ENCODE assay signal across 16 cellular contexts in genomic region chr1:22026924-22027289, GRCh38. TPM values are rescaled to one million over a fixed set of nuclear protein-coding genes. Genes with fewer than 3 reads are reported as not detected.
DNase-seq lines count a peak whose midpoint lies in the region; ATAC-seq and TF ChIP-seq lines count a peak whose summit lies in the region.
"Had no signal": no experiment of that assay in that cellular context is flagged by ENCODE, and none has a peak within 500 bp of the region (broad histone marks: within the 10 kb centered on the region; RNA-seq: fewer than 3 reads in every experiment).

No MANE protein-coding gene starts in this region.

- no peak overlapping the region for H2AFZ ChIP-seq in OCI-LY3 (ENCODE audit: low read depth, low read length)

- intact Hi-C loops in activated naive CD4-positive, alpha-beta T cell treated with anti-CD3 and anti-CD28 coated beads for 36 hours (cut with micrococcal nuclease): loop anchor here (1.0 to 10.0 kb wide), 4 partner anchors 12 to 733 kb away; no protein-coding TSS in a partner anchor

- H3K27ac Mint-ChIP-seq in activated naive CD4-positive, alpha-beta T cell treated with anti-CD3 and anti-CD28 coated beads for 36 hours: peak overlapping the region; percentile 97
- peak overlapping the region; percentile 97 for H3K27ac Mint-ChIP-seq in central memory CD8-positive, alpha-beta T cell (ENCODE audit: low read depth)
- H3K27ac Mint-ChIP-seq in stimulated activated naive B cell treated with anti-CD40 and anti-IgM and Interleukin-4, amounts not matched to agents 10 μg/mL and 1 μg/mL and 100 μg/mL, for 72 hours: peak overlapping the region; percentile 99

- H3K4me1 ChIP-seq in OCI-LY3 (ENCODE audit: low read length): peaks cover 32% of the 10 kb centered on the region

- H3K79me2 ChIP-seq in OCI-LY3 (ENCODE audit: low read length): peaks cover 8% of the 10 kb centered on the region; the same call in 1 of the 2 replicates

- peak overlapping the region; percentile 97 for H3K4me2 ChIP-seq in OCI-LY3 (ENCODE audit: low read length)

- H3K27ac ChIP-seq in OCI-LY3 (ENCODE audit: low read length): peak overlapping the region; percentile 93

- DNase-seq in activated naive CD4-positive, alpha-beta T cell treated with anti-CD3 and anti-CD28 coated beads for 36 hours: peak; percentile 57
- DNase-seq in activated naive CD4-positive, alpha-beta T cell treated with anti-CD3 and anti-CD28 coated beads, Interleukin-2, amount 50 U/mL, for 16 hours: no peak
- no peak for DNase-seq in central memory CD8-positive, alpha-beta T cell (ENCODE audit: low spot score in 2 of 2)
- DNase-seq in stimulated activated naive B cell treated with anti-CD40 and anti-IgM and Interleukin-4, amounts not matched to agents 10 μg/mL and 1 μg/mL and 100 μg/mL, for 72 hours: no peak
- DNase-seq in MG63: no peak
- DNase-seq in hippocampal formation (lab: John Stamatoyannopoulos, UW): no peak
- no peak for DNase-seq in GM19238 (ENCODE audit: insufficient read length, low spot score)
- DNase-seq: activated CD4-positive, alpha-beta T cell treated with anti-CD3 and anti-CD28 coated beads, Interleukin-2, amount 50 U/mL, for 48 hours; esophagus squamous epithelium; heart right ventricle; kidney glomerular epithelial cell; NCI-H446; PC-3 had no signal

- peaks cover 4% of the 10 kb centered on the region for H3K36me3 Mint-ChIP-seq in activated naive CD4-positive, alpha-beta T cell treated with anti-CD3 and anti-CD28 coated beads for 36 hours (ENCODE audit: low read depth)
- peaks cover 24% of the 10 kb centered on the region for H3K36me3 Mint-ChIP-seq in central memory CD8-positive, alpha-beta T cell (ENCODE audit: insufficient read depth)
- peaks cover 4 to 11% of the 10 kb centered on the region in 2 donors for H3K36me3 Mint-ChIP-seq in stimulated activated naive B cell treated with anti-CD40 and anti-IgM and Interleukin-4, amounts not matched to agents 10 μg/mL and 1 μg/mL and 100 μg/mL, for 72 hours

- no peak for TF ChIP-seq CTCF in OCI-LY3 (IDR thresholded peaks at IDR 0.05; ENCODE audit: low read depth, low read length)

- H3K4me1 Mint-ChIP-seq in activated naive CD4-positive, alpha-beta T cell treated with anti-CD3 and anti-CD28 coated beads for 36 hours (ENCODE audit: low read depth): peaks cover 64% of the 10 kb centered on the region
- H3K4me1 Mint-ChIP-seq in central memory CD8-positive, alpha-beta T cell: peaks cover 35% of the 10 kb centered on the region
- H3K4me1 Mint-ChIP-seq in stimulated activated naive B cell treated with anti-CD40 and anti-IgM and Interleukin-4, amounts not matched to agents 10 μg/mL and 1 μg/mL and 100 μg/mL, for 72 hours: peaks cover 50 to 73% of the 10 kb centered on the region in 2 donors

- CTCF ChIA-PET in activated naive CD4-positive, alpha-beta T cell treated with anti-CD3 and anti-CD28 coated beads for 36 hours (lab: Charles Lee): interaction anchor here (0.8 to 5.2 kb wide), 4 partner anchors 8 to 26 kb away, joined by 3 to 27 read pairs (median 4); no protein-coding TSS in a partner anchor

- no peaks in the 10 kb centered on the region for H4K20me1 ChIP-seq in OCI-LY3 (ENCODE audit: insufficient read depth, low read length)

- ATAC-seq in central memory CD8-positive, alpha-beta T cell (replicated peaks; ENCODE audit: extremely low read depth, poor library complexity, severe bottlenecking): no peak
- ATAC-seq in stimulated activated naive B cell treated with anti-CD40 and anti-IgM and Interleukin-4, amounts not matched to agents 10 μg/mL and 1 μg/mL and 100 μg/mL, for 72 hours (replicated peaks): peak in 1 of 2 donors; percentile 1
- ATAC-seq: heart right ventricle, HepG2, PC-3 had no signal

- peak overlapping the region; percentile 99; the same call in 1 of the 2 replicates for H3K9ac ChIP-seq in OCI-LY3 (ENCODE audit: low read length)

- H3K9me3 ChIP-seq in OCI-LY3 (ENCODE audit: insufficient read depth, low read length) (no peaks in the 10 kb centered on the region), MG63 (no peaks in the 10 kb centered on the region)
- H3K9me3 ChIP-seq: esophagus squamous epithelium, heart right ventricle, tibial nerve had no signal

- H3K27me3 ChIP-seq in OCI-LY3 (ENCODE audit: low read depth, low read length) (no peaks in the 10 kb centered on the region), MG63 (no peaks in the 10 kb centered on the region)
- H3K27me3 ChIP-seq: esophagus squamous epithelium, heart right ventricle, tibial nerve had no signal

- no peaks in the 10 kb centered on the region for H3K27me3 Mint-ChIP-seq in activated naive CD4-positive, alpha-beta T cell treated with anti-CD3 and anti-CD28 coated beads for 36 hours (ENCODE audit: low read depth)
- no peaks in the 10 kb centered on the region for H3K27me3 Mint-ChIP-seq in central memory CD8-positive, alpha-beta T cell
- H3K27me3 Mint-ChIP-seq in stimulated activated naive B cell treated with anti-CD40 and anti-IgM and Interleukin-4, amounts not matched to agents 10 μg/mL and 1 μg/mL and 100 μg/mL, for 72 hours: no peaks in the 10 kb centered on the region

- peak overlapping the region; percentile 88 for H3K4me3 Mint-ChIP-seq in activated naive CD4-positive, alpha-beta T cell treated with anti-CD3 and anti-CD28 coated beads for 36 hours
- H3K4me3 Mint-ChIP-seq in central memory CD8-positive, alpha-beta T cell: peak overlapping the region; percentile 90
- peak overlapping the region; percentile 92 to 97 for H3K4me3 Mint-ChIP-seq in stimulated activated naive B cell treated with anti-CD40 and anti-IgM and Interleukin-4, amounts not matched to agents 10 μg/mL and 1 μg/mL and 100 μg/mL, for 72 hours

- H3K36me3 ChIP-seq in OCI-LY3 (replicated peaks; ENCODE audit: low read depth, low read length) (no peaks in the 10 kb centered on the region), MG63 (peaks cover 7% of the 10 kb centered on the region; the same call in 1 of the 2 replicates)
- H3K36me3 ChIP-seq: esophagus squamous epithelium had no signal

- H3K4me3 ChIP-seq in OCI-LY3 (ENCODE audit: low read length) (peak overlapping the region; percentile 92), MG63 (no peak overlapping the region)

- peaks cover 1% of the 10 kb centered on the region for H3K9me3 Mint-ChIP-seq in activated naive CD4-positive, alpha-beta T cell treated with anti-CD3 and anti-CD28 coated beads for 36 hours
- no peaks in the 10 kb centered on the region for H3K9me3 Mint-ChIP-seq in central memory CD8-positive, alpha-beta T cell
- peaks cover 0 to 1% of the 10 kb centered on the region in 2 donors for H3K9me3 Mint-ChIP-seq in stimulated activated naive B cell treated with anti-CD40 and anti-IgM and Interleukin-4, amounts not matched to agents 10 μg/mL and 1 μg/mL and 100 μg/mL, for 72 hours

RNA-seq across cellular contexts. Expression of gene CELA3A, which starts 25.4 kb away (rescaled TPM):
- not detected for total RNA-seq in activated naive CD4-positive, alpha-beta T cell treated with anti-CD3 and anti-CD28 coated beads for 36 hours
- not detected in 2 replicates for total RNA-seq in MG63 (2014; rRNA removed; shearing (Covaris generic); ENCODE audit: low replicate concordance)
- total RNA-seq: esophagus squamous epithelium, HepG2, PC-3 had no signal

RNA-seq across cellular contexts. Expression of gene CDC42, which starts 25.6 kb away (rescaled TPM):
- total RNA-seq in activated naive CD4-positive, alpha-beta T cell treated with anti-CD3 and anti-CD28 coated beads for 36 hours: 100 to 1,000 TPM; 318 to 322 TPM
- 317 and 378 TPM in 2 replicates for total RNA-seq in MG63 (2014; rRNA removed; shearing (Covaris generic); ENCODE audit: low replicate concordance)

RNA-seq across cellular contexts. Expression of gene CELA3B, which starts 50.1 kb away (rescaled TPM):
- total RNA-seq in activated naive CD4-positive, alpha-beta T cell treated with anti-CD3 and anti-CD28 coated beads for 36 hours: not detected
- total RNA-seq in MG63 (2014; rRNA removed; shearing (Covaris generic); ENCODE audit: low replicate concordance): not detected in 2 replicates
- total RNA-seq: esophagus squamous epithelium, HepG2, PC-3 had no signal
